Comparison of ENCODE assay signal across 31 cellular contexts in the genomic region with DNA sequence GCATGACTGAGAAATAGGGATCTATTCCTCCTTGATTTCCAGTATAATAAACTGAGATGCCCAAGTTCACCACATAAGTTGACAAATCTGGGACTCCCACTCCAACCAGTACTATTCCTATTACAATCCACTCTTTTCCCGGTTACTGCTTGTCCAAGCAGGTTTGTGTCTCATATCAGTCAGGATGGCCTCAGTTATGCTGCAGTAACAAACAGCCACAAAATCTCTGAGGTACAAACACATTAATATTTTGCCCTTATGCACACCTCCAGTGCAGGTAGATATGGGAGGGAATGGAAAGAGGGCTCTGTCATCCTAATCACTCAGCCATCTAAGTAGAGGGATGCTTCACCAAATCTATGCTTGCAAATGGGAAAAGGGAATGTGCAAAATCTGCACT.
DNase-seq lines count a peak whose midpoint lies in the region; ATAC-seq, FAIRE-seq and TF ChIP-seq lines count a peak whose summit lies in the region.
"Had no signal": no experiment of that assay in that cellular context is flagged by ENCODE, and none has a peak within 500 bp of the region (broad histone marks: within the 10 kb centered on the region; RNA-seq: fewer than 3 reads in every experiment).

No MANE protein-coding gene starts in this region.

- ATAC-seq in HepG2: no peak
- ATAC-seq in right lobe of liver: no peak
- ATAC-seq in K562: no peak
- ATAC-seq in activated CD4-positive, CD25-positive, alpha-beta regulatory T cell treated with anti-CD3 and anti-CD28 coated beads, Interleukin-2, amount 50 U/mL, for 24 hours: no peak
- ATAC-seq: A549; CD8-positive, alpha-beta T cell had no signal

- no peaks in the 10 kb centered on the region for H3K27me3 ChIP-seq in HepG2 (ENCODE audit: control insufficient read depth in 1 of 2, insufficient read depth in 2 of 2, low read length in 2 of 2)
- no peaks in the 10 kb centered on the region for H3K27me3 ChIP-seq in right lobe of liver
- H3K27me3 ChIP-seq in K562 (ENCODE audit: control insufficient read depth in 2 of 2, insufficient read depth in 2 of 2, low read length in 2 of 2): no peaks in the 10 kb centered on the region
- H3K27me3 ChIP-seq: BE2C; BLaER1; BLaER1 treated with 17β-estradiol and CSF1 and Interleukin-3, amounts not matched to agents 10 nM and 100 nM had no signal

- TF ChIP-seq EP300 in HepG2 (IDR thresholded peaks at IDR 0.05; ENCODE audit: low read depth in 2 of 2, low read length in 2 of 2) (no peak), HepG2 (CRISPR knock-in tag; IDR thresholded peaks at IDR 0.05; ENCODE audit: borderline replicate concordance) (no peak), K562 (IDR thresholded peaks at IDR 0.05; ENCODE audit: low read length) (no peak)

- TF ChIP-seq RAD21 in HepG2 (CRISPR knock-in tag; IDR thresholded peaks at IDR 0.05): no peak
- TF ChIP-seq RAD21 in K562 (CRISPR knock-in tag; conservative IDR thresholded peaks at IDR 0.05 in 1 of 2, IDR thresholded peaks at IDR 0.05 in 1 of 2): no peak

- no peak for TF ChIP-seq POLR2A in HepG2 (IDR thresholded peaks at IDR 0.05; ENCODE audit: insufficient read depth in 1 of 2, low read depth in 2 of 2, low read length in 2 of 2)
- no peak for TF ChIP-seq POLR2A in right lobe of liver (IDR thresholded peaks at IDR 0.05)
- no peak for TF ChIP-seq POLR2A in K562 (conservative IDR thresholded peaks at IDR 0.05)

- H3K27ac ChIP-seq in HepG2 (ENCODE audit: extremely low read length, insufficient read depth, low read length) (no peak overlapping the region), right lobe of liver (no peak overlapping the region), K562 (ENCODE audit: extremely low read depth, low read depth, low read length) (no peak overlapping the region)
- H3K27ac ChIP-seq: 22Rv1; A549; BLaER1; BLaER1 treated with 17β-estradiol and CSF1 and Interleukin-3, amounts not matched to agents 10 nM and 100 nM; C4-2B had no signal

- H3K4me2 ChIP-seq in HepG2 (ENCODE audit: low read depth, low read length) (no peak overlapping the region), K562 (ENCODE audit: insufficient read depth, low read length) (no peak overlapping the region)
- H3K4me2 ChIP-seq: A549; BLaER1; BLaER1 treated with 17β-estradiol and CSF1 and Interleukin-3, amounts not matched to agents 10 nM and 100 nM had no signal

- FAIRE-seq in HepG2 (lab: Jason Lieb, UNC) (no peak), K562 (lab: Jason Lieb, UNC) (no peak)
- FAIRE-seq: A204.1, A549, D721Med had no signal

- intact Hi-C loops in HepG2 (cut with micrococcal nuclease; ENCODE audit: unreplicated experiment) (no loop called here), right lobe of liver (cut with DNase I) (no loop called here), K562 (cut with micrococcal nuclease) (no loop called here)

- CTCF ChIA-PET in HepG2 (lab: Yijun Ruan, JAX; ENCODE audit: low intra/inter-chr PET ratio, low total read pairs) (no interaction called here), K562 (lab: Yijun Ruan, JAX; ENCODE audit: low intra/inter-chr PET ratio) (no interaction called here)

- in situ Hi-C loops in HepG2 (cut with HindIII; ENCODE audit: extremely low pct_ligation_motif_present, low pct_unique_long_range_greater_than_20kb) (no loop called here), K562 (cut with MboI) (no loop called here)

- no peaks in the 10 kb centered on the region for H3K4me1 ChIP-seq in HepG2 (ENCODE audit: insufficient read depth, low read length)
- no peaks in the 10 kb centered on the region for H3K4me1 ChIP-seq in right lobe of liver
- H3K4me1 ChIP-seq in K562 (replicated peaks in 1 of 2; ENCODE audit: control insufficient read depth in 2 of 2, insufficient read depth in 2 of 2, low read length in 2 of 2): no peaks in the 10 kb centered on the region
- H3K4me1 ChIP-seq: A549; BE2C; BLaER1; BLaER1 treated with 17β-estradiol and CSF1 and Interleukin-3, amounts not matched to agents 10 nM and 100 nM; Caco-2 had no signal

- DNase-seq in HepG2 (ENCODE audit: low spot score) (no peak), right lobe of liver (no peak), K562 (ENCODE audit: extremely low read depth in 1 of 4, low spot score in 3 of 4) (no peak)
- DNase-seq: 8988T; ACHN; AML-193; BE2C; C1 segment of cervical spinal cord; Caco-2; Calu3; CD4-positive, alpha-beta memory T cell; CD4-positive, alpha-beta T cell; CD4-positive, CD25-positive, alpha-beta regulatory T cell; CD8-positive, alpha-beta memory T cell; CD8-positive, alpha-beta T cell; COR-L47; DMS 273 treated with DMSO at 0.1 percent for 48 hours; DMS153; DMS53; DMS79; DMS79 treated with DMSO at 0.1 percent for 48 hours; DND-41; EL had no signal

- no peak overlapping the region for H3K4me3 ChIP-seq in HepG2 (replicated peaks in 1 of 3; ENCODE audit: insufficient read depth in 1 of 3, low read depth in 2 of 3, low read length in 3 of 3)
- H3K4me3 ChIP-seq in right lobe of liver: no peak overlapping the region
- H3K4me3 ChIP-seq in K562: no peak overlapping the region
- H3K4me3 ChIP-seq: A549; BLaER1; BLaER1 treated with 17β-estradiol and CSF1 and Interleukin-3, amounts not matched to agents 10 nM and 100 nM had no signal

- no peak overlapping the region for H3K9ac ChIP-seq in HepG2 (ENCODE audit: insufficient read depth, low read depth, low read length)
- H3K9ac ChIP-seq in K562 (ENCODE audit: insufficient read depth in 1 of 2, low read depth in 2 of 2, low read length in 2 of 2): no peak overlapping the region
- H3K9ac ChIP-seq: BLaER1; BLaER1 treated with 17β-estradiol and CSF1 and Interleukin-3, amounts not matched to agents 10 nM and 100 nM had no signal

- H4K20me1 ChIP-seq in HepG2 (ENCODE audit: insufficient read depth, low read length): no peaks in the 10 kb centered on the region
- H4K20me1 ChIP-seq in K562 (replicated peaks; ENCODE audit: control insufficient read depth, insufficient read depth, low read length): no peaks in the 10 kb centered on the region
- H4K20me1 ChIP-seq: BLaER1; BLaER1 treated with 17β-estradiol and CSF1 and Interleukin-3, amounts not matched to agents 10 nM and 100 nM had no signal

- 95% methylated on average over 1 of the region's 1 CpG for WGBS in HepG2 (ENCODE audit: low lambda C conversion rate)
- WGBS in right lobe of liver (ENCODE audit: insufficient coverage, low coverage, low lambda C conversion rate, missing lambda C conversion rate): 88% methylated on average over 1 of the region's 1 CpG
- 0% methylated on average over 1 of the region's 1 CpG for WGBS in K562 (ENCODE audit: insufficient coverage, low coverage, missing lambda C conversion rate)

- TF ChIP-seq CTCF in HepG2 (CRISPR knock-in tag; IDR thresholded peaks at IDR 0.05): no peak
- TF ChIP-seq CTCF in right lobe of liver (IDR thresholded peaks at IDR 0.05): no peak
- no peak for TF ChIP-seq CTCF in K562 (IDR thresholded peaks at IDR 0.05 in 2 of 3, conservative IDR thresholded peaks at IDR 0.05 in 1 of 3; ENCODE audit: insufficient read depth in 2 of 3, low read depth in 1 of 3, low read length in 3 of 3)

- H3K79me2 ChIP-seq in HepG2 (ENCODE audit: insufficient read depth, low read length) (no peaks in the 10 kb centered on the region), K562 (ENCODE audit: control insufficient read depth, insufficient read depth, low read length) (no peaks in the 10 kb centered on the region)

- no TSS peak for BruUV-seq in HepG2 (replicated peaks; lab: Mats Ljungman, UMichigan)
- no TSS peak for BruUV-seq in K562 (replicated peaks; lab: Mats Ljungman, UMichigan)

- H3K36me3 ChIP-seq in HepG2 (replicated peaks in 1 of 2; ENCODE audit: control insufficient read depth in 1 of 2, insufficient read depth in 2 of 2, low read length in 2 of 2) (no peaks in the 10 kb centered on the region), right lobe of liver (no peaks in the 10 kb centered on the region), K562 (ENCODE audit: control insufficient read depth, insufficient read depth, low read length) (no peaks in the 10 kb centered on the region)
- H3K36me3 ChIP-seq: BE2C; BLaER1; BLaER1 treated with 17β-estradiol and CSF1 and Interleukin-3, amounts not matched to agents 10 nM and 100 nM had no signal

- no peak overlapping the region for H2AFZ ChIP-seq in HepG2 (ENCODE audit: low read length)
- no peak overlapping the region for H2AFZ ChIP-seq in K562 (ENCODE audit: low read depth, low read length)

- no peaks in the 10 kb centered on the region for H3K9me1 ChIP-seq in K562 (ENCODE audit: control insufficient read depth, insufficient read depth, low read length)

- POLR2A ChIA-PET in HepG2 (lab: Yijun Ruan, JAX): no interaction called here
- POLR2A ChIA-PET in K562 (lab: Yijun Ruan, JAX): no interaction called here

- peaks cover 13% of the 10 kb centered on the region; the same call in 1 of the 2 replicates for H3K9me3 ChIP-seq in HepG2 (ENCODE audit: low read length)
- peaks cover 0 to 7% (median 3%) of the 10 kb centered on the region in 4 donors for H3K9me3 ChIP-seq in right lobe of liver
- no peaks in the 10 kb centered on the region for H3K9me3 ChIP-seq in K562 (replicated peaks; ENCODE audit: control insufficient read depth, insufficient read depth, low read depth, low read length)
- H3K9me3 ChIP-seq: A549, BE2C, Caco-2 had no signal

TF ChIP-seq in HepG2, 621 proteins besides CTCF, POLR2A, EP300 and RAD21 (continues in another document):
- TF ChIP-seq ZNF12 (CRISPR knock-in tag; IDR thresholded peaks at IDR 0.05): peak; percentile 92

TF ChIP-seq in K562, 482 proteins besides CTCF, POLR2A, EP300 and RAD21 (continues in another document):
- no peak for TF ChIP-seq NFXL1 (CRISPR knock-in tag; IDR thresholded peaks at IDR 0.05)
- no peak for TF ChIP-seq RFX7 (CRISPR knock-in tag; IDR thresholded peaks at IDR 0.05)
- TF ChIP-seq FOS (IDR thresholded peaks at IDR 0.05; ENCODE audit: extremely low read depth, insufficient read length): no peak
- TF ChIP-seq THAP12 (CRISPR knock-in tag; IDR thresholded peaks at IDR 0.05): no peak
- no peak for TF ChIP-seq TOE1 (IDR thresholded peaks at IDR 0.05; ENCODE audit: borderline replicate concordance)
- no peak for TF ChIP-seq TOE1 (CRISPR knock-in tag; IDR thresholded peaks at IDR 0.05; ENCODE audit: borderline replicate concordance, low read depth)

Comparison
In these comparisons a context has a peak if more than half of its experiments do, and no peak if none do; other contexts are left out.
1. Of the 241 proteins assayed by ChIP-seq in both HepG2 and K562: peak only in HepG2: none; only in K562: none; in both: ZNF12; in neither: 240.